In the genomic region with DNA sequence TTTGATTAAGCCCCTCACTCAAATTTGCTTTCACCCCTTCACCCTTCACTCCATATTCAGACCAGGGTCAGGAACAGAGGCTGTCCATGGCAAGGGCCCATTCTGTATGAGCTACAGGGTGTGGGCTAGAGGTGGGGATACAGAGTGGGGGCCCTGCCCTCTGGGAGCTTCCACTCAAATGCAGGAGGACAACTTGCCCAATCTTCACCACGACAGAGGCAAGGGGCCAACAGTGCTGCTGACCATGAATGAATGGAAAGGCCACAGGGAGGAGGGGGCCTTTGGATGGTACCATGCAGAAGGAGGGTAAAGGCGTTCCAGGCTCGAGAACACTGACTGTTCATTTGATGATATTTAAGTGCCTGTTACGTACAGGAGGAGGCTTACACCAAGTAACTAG, we compare ENCODE assay signal across 29 cellular contexts. TPM values are rescaled to one million over a fixed set of nuclear protein-coding genes. Genes with fewer than 3 reads are reported as not detected.
"Had no signal": no experiment of that assay in that cellular context is flagged by ENCODE, and none has a peak within 500 bp of the region (broad histone marks: within the 10 kb centered on the region; RNA-seq: fewer than 3 reads in every experiment).

No MANE protein-coding gene starts in this region.

- H3K36me3 Mint-ChIP-seq: brain; immature natural killer cell; stimulated activated naive B cell treated with anti-CD40 and anti-IgM and Interleukin-4, amounts not matched to agents 10 μg/mL and 1 μg/mL and 100 μg/mL, for 72 hours; T-cell had no signal

- DNase-seq: activated gamma-delta T cell; activated naive CD4-positive, alpha-beta T cell treated with anti-CD3 and anti-CD28 coated beads, Interleukin-2, amount 50 U/mL, for 16 hours; activated T-cell treated with anti-CD3 and anti-CD28 coated beads, Interleukin-2, amount 50 U/mL, for 72 hours; central memory CD4-positive, alpha-beta T cell; effector memory CD8-positive, alpha-beta T cell; glutamatergic neuron; immature natural killer cell; kidney glomerular epithelial cell; mesenchymal stem cell; occipital lobe; stimulated activated CD4-positive, alpha-beta T cell treated with anti-CD3 and anti-CD28 coated beads, Interleukin-15, amount 100 ng/mL, for 24 hours; stimulated activated naive B cell treated with anti-CD40 and anti-IgM and Interleukin-4, amounts not matched to agents 10 μg/mL and 1 μg/mL and 100 μg/mL, for 72 hours; trophoblast cell; WERI-Rb-1 had no signal

- H3K9me3 Mint-ChIP-seq: activated T-cell treated with anti-CD3 and anti-CD28 coated beads, Interleukin-2, amount 50 U/mL, for 72 hours; effector memory CD8-positive, alpha-beta T cell; immature natural killer cell; stimulated activated naive B cell treated with anti-CD40 and anti-IgM and Interleukin-4, amounts not matched to agents 10 μg/mL and 1 μg/mL and 100 μg/mL, for 72 hours; T-cell; T-helper 2 cell treated with Interferon-gamma antibody and Interleukin-4, amounts not matched to agents 5 μg/mL and 100 μg/mL, for 36 hours had no signal

- H3K4me3 ChIP-seq: dorsolateral prefrontal cortex, hepatocyte, mucosa of descending colon, sigmoid colon, smooth muscle cell, uterus had no signal

- FAIRE-seq: endothelial cell of umbilical vein, frontal cortex had no signal

- H3K27ac Mint-ChIP-seq: activated T-cell treated with anti-CD3 and anti-CD28 coated beads, Interleukin-2, amount 50 U/mL, for 72 hours; brain; effector memory CD8-positive, alpha-beta T cell; immature natural killer cell; stimulated activated naive B cell treated with anti-CD40 and anti-IgM and Interleukin-4, amounts not matched to agents 10 μg/mL and 1 μg/mL and 100 μg/mL, for 72 hours; T-cell; T-helper 2 cell treated with Interferon-gamma antibody and Interleukin-4, amounts not matched to agents 5 μg/mL and 100 μg/mL, for 36 hours had no signal

- H3K4me3 Mint-ChIP-seq: activated T-cell treated with anti-CD3 and anti-CD28 coated beads, Interleukin-2, amount 50 U/mL, for 72 hours; brain; effector memory CD8-positive, alpha-beta T cell; immature natural killer cell; stimulated activated naive B cell treated with anti-CD40 and anti-IgM and Interleukin-4, amounts not matched to agents 10 μg/mL and 1 μg/mL and 100 μg/mL, for 72 hours; T-cell; T-helper 2 cell treated with Interferon-gamma antibody and Interleukin-4, amounts not matched to agents 5 μg/mL and 100 μg/mL, for 36 hours had no signal

- ATAC-seq: activated T-cell treated with anti-CD3 and anti-CD28 coated beads, Interleukin-2, amount 50 U/mL, for 72 hours; effector memory CD8-positive, alpha-beta T cell; esophagus mucosa; mucosa of descending colon; stimulated activated naive B cell treated with anti-CD40 and anti-IgM and Interleukin-4, amounts not matched to agents 10 μg/mL and 1 μg/mL and 100 μg/mL, for 72 hours; T-cell had no signal

- H3K27ac ChIP-seq: dorsolateral prefrontal cortex, hepatocyte, sigmoid colon, uterus, WERI-Rb-1 had no signal

- H3K36me3 ChIP-seq: sigmoid colon, uterus, WERI-Rb-1 had no signal

- H3K27me3 ChIP-seq: dorsolateral prefrontal cortex, hepatocyte, sigmoid colon, uterus had no signal

- H3K9me3 ChIP-seq: mucosa of descending colon, sigmoid colon, uterus had no signal

- H3K4me1 ChIP-seq: sigmoid colon, uterus had no signal

- H3K4me1 Mint-ChIP-seq: immature natural killer cell; stimulated activated naive B cell treated with anti-CD40 and anti-IgM and Interleukin-4, amounts not matched to agents 10 μg/mL and 1 μg/mL and 100 μg/mL, for 72 hours; T-cell had no signal

RNA-seq across cellular contexts. Expression of a gene that starts 22.8 kb away (rescaled TPM):
- total RNA-seq: endothelial cell of umbilical vein, esophagus mucosa, occipital lobe, renal cortical epithelial cell, temporal lobe had no signal

RNA-seq across cellular contexts. Expression of a gene that starts 44.8 kb away (rescaled TPM):
- total RNA-seq: endothelial cell of umbilical vein, frontal cortex, hepatocyte, liver, mucosa of descending colon, occipital lobe, renal cortical epithelial cell, sigmoid colon, temporal lobe, uterus had no signal

RNA-seq across cellular contexts. Expression of a gene that starts 58.8 kb away (rescaled TPM):
- total RNA-seq: hepatocyte, smooth muscle cell had no signal
